ENCODE assay signal across 10 cellular contexts in the genomic region with DNA sequence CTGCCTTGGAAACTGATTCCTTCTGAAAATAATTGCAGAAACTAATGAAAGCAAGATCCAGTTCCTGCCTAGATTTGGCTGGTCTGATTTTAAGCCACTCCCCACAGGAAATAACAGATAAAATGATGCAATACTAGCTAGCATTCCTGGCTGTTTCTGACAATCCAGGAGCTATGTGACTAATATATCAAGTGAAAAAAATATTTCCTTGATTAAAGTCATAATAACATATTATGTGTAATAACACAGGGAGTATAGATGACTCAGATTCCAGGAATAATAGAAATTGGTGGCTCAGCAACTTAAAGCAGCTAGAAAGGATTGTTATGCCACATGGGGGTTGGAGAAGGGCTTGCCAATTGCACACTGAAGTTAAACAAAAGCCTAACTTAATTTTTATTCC.
DNase-seq lines count a peak whose midpoint lies in the region; ATAC-seq and TF ChIP-seq lines count a peak whose summit lies in the region.
"Had no signal": no experiment of that assay in that cellular context is flagged by ENCODE, and none has a peak within 500 bp of the region (broad histone marks: within the 10 kb centered on the region; RNA-seq: fewer than 3 reads in every experiment).

No MANE protein-coding gene starts in this region.

- ATAC-seq in GM19452 (IDR thresholded peaks at IDR 0.05; ENCODE audit: unreplicated experiment) (no peak), HG02798 (IDR thresholded peaks at IDR 0.05; ENCODE audit: poor library complexity, unreplicated experiment) (no peak)

- H3K4me3 Mint-ChIP-seq in MCF 10A (ENCODE audit: unreplicated experiment), result peak overlapping the region; percentile 46
- H3K4me3 Mint-ChIP-seq: activated CD4-positive, alpha-beta T cell treated with anti-CD3 and anti-CD28 coated beads, Interleukin-2, amount 10 ng/mL, durations not matched to agents 24 days and 14 days had no signal

- no peaks in the 10 kb centered on the region for H3K27me3 ChIP-seq in uterus

- peaks cover 11% of the 10 kb centered on the region for H3K4me1 Mint-ChIP-seq in MCF 10A (ENCODE audit: insufficient read depth, unreplicated experiment)
- H3K4me1 Mint-ChIP-seq: activated CD4-positive, alpha-beta T cell treated with anti-CD3 and anti-CD28 coated beads, Interleukin-2, amount 10 ng/mL, durations not matched to agents 24 days and 14 days had no signal

- H3K9me3 ChIP-seq in uterus, result no peaks in the 10 kb centered on the region

- DNase-seq in NCI-H2171 treated with DMSO at 0.1 percent for 48 hours (lab: John Stamatoyannopoulos, UW) (peak; percentile 19), NCI-H2171 (lab: John Stamatoyannopoulos, UW) (no peak), MCF 10A (ENCODE audit: unreplicated experiment) (peak; percentile 93), kidney tubule cell (ENCODE audit: low spot score) (peak; percentile 90), uterus (peak in 1 of 2 donors; percentile 17), NCI-H2029 treated with DMSO at 0.1 percent for 48 hours (lab: John Stamatoyannopoulos, UW) (no peak)
- DNase-seq: activated CD4-positive, alpha-beta T cell treated with anti-CD3 and anti-CD28 coated beads, Interleukin-2, amount 10 ng/mL, durations not matched to agents 24 days and 14 days had no signal

- TF ChIP-seq CTCF in MCF 10A (IDR thresholded peaks at IDR 0.05; ENCODE audit: unreplicated experiment) (no peak), uterus (IDR thresholded peaks at IDR 0.05) (no peak)

- no peaks in the 10 kb centered on the region for H3K27me3 Mint-ChIP-seq in MCF 10A (ENCODE audit: insufficient read depth, unreplicated experiment)
- H3K27me3 Mint-ChIP-seq: activated CD4-positive, alpha-beta T cell treated with anti-CD3 and anti-CD28 coated beads, Interleukin-2, amount 10 ng/mL, durations not matched to agents 24 days and 14 days had no signal

- intact Hi-C loops in MCF 10A (cut with micrococcal nuclease) (no loop called here), uterus (cut with DNase I; ENCODE audit: low total_unique reads) (no loop called here)

- no peak overlapping the region for H3K4me3 ChIP-seq in uterus

- peak overlapping the region; percentile 93 for H3K27ac Mint-ChIP-seq in MCF 10A (ENCODE audit: low read depth, unreplicated experiment)
- H3K27ac Mint-ChIP-seq: activated CD4-positive, alpha-beta T cell treated with anti-CD3 and anti-CD28 coated beads, Interleukin-2, amount 10 ng/mL, durations not matched to agents 24 days and 14 days had no signal

- CTCF ChIA-PET in MCF 10A (lab: Yijun Ruan, JAX), result interaction anchor here (0.5 to 3.0 kb wide), 14 partner anchors 8 to 454 kb away, joined by 3 to 15 read pairs (median 4); no protein-coding TSS in a partner anchor

- H3K36me3 ChIP-seq in uterus, result no peaks in the 10 kb centered on the region

- H3K4me1 ChIP-seq in uterus, result no peaks in the 10 kb centered on the region

- H3K27ac ChIP-seq in uterus, result peak overlapping the region; percentile 52 to 58
- H3K27ac ChIP-seq: C4-2B had no signal

- no peaks in the 10 kb centered on the region for H3K36me3 Mint-ChIP-seq in MCF 10A (ENCODE audit: insufficient read depth, unreplicated experiment)

- no peak for TF ChIP-seq POLR2A in uterus (IDR thresholded peaks at IDR 0.05)

- no peaks in the 10 kb centered on the region for H3K9me3 Mint-ChIP-seq in MCF 10A (ENCODE audit: unreplicated experiment)
- H3K9me3 Mint-ChIP-seq: activated CD4-positive, alpha-beta T cell treated with anti-CD3 and anti-CD28 coated beads, Interleukin-2, amount 10 ng/mL, durations not matched to agents 24 days and 14 days had no signal

- BruUV-seq in MCF 10A (replicated peaks; lab: Mats Ljungman, UMichigan), result no TSS peak

- POLR2A ChIA-PET in MCF 10A (lab: Yijun Ruan, JAX), result interaction anchor here (0.6 to 2.0 kb wide), 26 partner anchors 10 to 1027 kb away, joined by 3 to 11 read pairs (median 5); a partner anchor contains a TSS

Comparison
In these comparisons a context has a peak if more than half of its experiments do, and no peak if none do; other contexts are left out.
1. DNase-seq: peak in NCI-H2171 treated with DMSO at 0.1 percent for 48 hours (single experiment), MCF 10A (single experiment) and kidney tubule cell (single experiment); none in NCI-H2171 (single experiment) and NCI-H2029 treated with DMSO at 0.1 percent for 48 hours (single experiment).